In the genomic region with DNA sequence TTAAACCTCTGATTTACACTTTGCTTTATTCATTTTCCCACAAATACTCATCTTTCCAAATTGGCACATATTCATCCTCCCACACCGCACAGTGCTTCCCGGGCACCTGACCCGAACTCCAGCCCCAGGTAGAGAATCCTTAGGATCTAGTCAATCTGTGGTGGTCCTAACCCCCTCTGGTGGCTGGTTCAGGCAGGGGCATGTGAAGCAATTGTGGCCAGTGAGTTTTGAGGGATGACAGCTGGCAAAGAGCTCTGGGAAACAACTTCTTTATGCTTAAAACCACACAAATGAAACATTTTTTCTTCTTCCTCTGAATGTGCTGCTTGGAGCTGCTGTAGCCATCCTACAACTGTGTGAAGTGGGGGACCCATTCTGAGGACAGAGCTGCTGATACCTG, we compare ENCODE assay signal across 1 cellular context.
TF ChIP-seq lines count a peak whose summit lies in the region.

No MANE protein-coding gene starts in this region.

TF ChIP-seq in IMR-90, 13 proteins besides CTCF, POLR2A, EP300 and RAD21:
- TF ChIP-seq SMC3 (IDR thresholded peaks at IDR 0.05; ENCODE audit: low read depth, low read length) (peak; percentile 33; the same call in 1 of the 2 replicates), MAFK (IDR thresholded peaks at IDR 0.05; ENCODE audit: low read depth, low read length) (no peak), CEBPB (IDR thresholded peaks at IDR 0.05; ENCODE audit: low read depth, low read length) (peak; percentile 48; the same call in 1 of the 2 replicates), CHD1 (IDR thresholded peaks at IDR 0.05; ENCODE audit: low read depth, low read length) (no peak)
